In genomic region chr4:118981839-118982381, GRCh38 we compare ENCODE assay signal across 8 cellular contexts.
DNase-seq lines count a peak whose midpoint lies in the region; ATAC-seq lines count a peak whose summit lies in the region.

No MANE protein-coding gene starts in this region.

- no peak overlapping the region for H3K4me3 Mint-ChIP-seq in CD4-positive, CD25-positive, alpha-beta regulatory T cell
- no peak overlapping the region for H3K4me3 Mint-ChIP-seq in activated CD4-positive, alpha-beta T cell treated with anti-CD3 and anti-CD28 coated beads, Interleukin-2, amount 10 ng/mL, durations not matched to agents 24 days and 14 days
- no peak overlapping the region for H3K4me3 Mint-ChIP-seq in effector memory CD8-positive, alpha-beta T cell
- no peak overlapping the region for H3K4me3 Mint-ChIP-seq in stimulated activated memory B cell treated with anti-CD40 and anti-IgM and Interleukin-4, amounts not matched to agents 10 μg/mL and 1 μg/mL and 100 μg/mL, for 72 hours

- peak; percentile 30 to 58 (median 49) for DNase-seq in CD4-positive, CD25-positive, alpha-beta regulatory T cell
- DNase-seq in NCI-H345 treated with DMSO at 0.1 percent for 48 hours (lab: John Stamatoyannopoulos, UW; ENCODE audit: unreplicated experiment), result peak; percentile 39
- DNase-seq in activated CD4-positive, alpha-beta T cell treated with anti-CD3 and anti-CD28 coated beads, Interleukin-2, amount 10 ng/mL, durations not matched to agents 24 days and 14 days, result peak; percentile 84
- peak; percentile 30 to 52 (median 42) for DNase-seq in effector memory CD8-positive, alpha-beta T cell
- peak; percentile 74 for DNase-seq in midbrain (lab: John Stamatoyannopoulos, UW)

- no peaks in the 10 kb centered on the region for H3K4me1 Mint-ChIP-seq in CD4-positive, CD25-positive, alpha-beta regulatory T cell
- H3K4me1 Mint-ChIP-seq in activated CD4-positive, alpha-beta T cell treated with anti-CD3 and anti-CD28 coated beads, Interleukin-2, amount 10 ng/mL, durations not matched to agents 24 days and 14 days, result no peaks in the 10 kb centered on the region
- H3K4me1 Mint-ChIP-seq in effector memory CD8-positive, alpha-beta T cell (ENCODE audit: low read depth in 2 of 2), result no peaks in the 10 kb centered on the region
- no peaks in the 10 kb centered on the region for H3K4me1 Mint-ChIP-seq in stimulated activated memory B cell treated with anti-CD40 and anti-IgM and Interleukin-4, amounts not matched to agents 10 μg/mL and 1 μg/mL and 100 μg/mL, for 72 hours

- no peaks in the 10 kb centered on the region for H3K9me3 ChIP-seq in CD4-positive, CD25-positive, alpha-beta regulatory T cell (ENCODE audit: control insufficient read depth in 2 of 2, low read length in 2 of 2)

- peak; percentile 54 to 56 for ATAC-seq in CD4-positive, CD25-positive, alpha-beta regulatory T cell (ENCODE audit: low read depth in 2 of 2)
- peak; percentile 92 for ATAC-seq in GM18909 (IDR thresholded peaks at IDR 0.05; ENCODE audit: poor library complexity, unreplicated experiment)
- peak; percentile 76 for ATAC-seq in HG03108 (IDR thresholded peaks at IDR 0.05; ENCODE audit: unreplicated experiment)
- ATAC-seq in effector memory CD8-positive, alpha-beta T cell (replicated peaks), result peak; percentile 70
- ATAC-seq in stimulated activated memory B cell treated with anti-CD40 and anti-IgM and Interleukin-4, amounts not matched to agents 10 μg/mL and 1 μg/mL and 100 μg/mL, for 72 hours, result peak; percentile 61

- H3K9me3 Mint-ChIP-seq in CD4-positive, CD25-positive, alpha-beta regulatory T cell, result peaks cover 0 to 2% (median 0%) of the 10 kb centered on the region in 7 donors
- H3K9me3 Mint-ChIP-seq in activated CD4-positive, alpha-beta T cell treated with anti-CD3 and anti-CD28 coated beads, Interleukin-2, amount 10 ng/mL, durations not matched to agents 24 days and 14 days, result no peaks in the 10 kb centered on the region
- no peaks in the 10 kb centered on the region for H3K9me3 Mint-ChIP-seq in effector memory CD8-positive, alpha-beta T cell
- H3K9me3 Mint-ChIP-seq in stimulated activated memory B cell treated with anti-CD40 and anti-IgM and Interleukin-4, amounts not matched to agents 10 μg/mL and 1 μg/mL and 100 μg/mL, for 72 hours, result no peaks in the 10 kb centered on the region

- intact Hi-C loops in activated CD4-positive, alpha-beta T cell treated with anti-CD3 and anti-CD28 coated beads, Interleukin-2, amount 10 ng/mL, durations not matched to agents 24 days and 14 days (cut with micrococcal nuclease), result loop anchor here (1.0 to 2.0 kb wide), 4 partner anchors 61 to 1069 kb away; partner anchors contain the start of gene PDE5A

- H3K27me3 Mint-ChIP-seq in CD4-positive, CD25-positive, alpha-beta regulatory T cell, result peaks cover 19% of the 10 kb centered on the region
- peaks cover 14% of the 10 kb centered on the region for H3K27me3 Mint-ChIP-seq in activated CD4-positive, alpha-beta T cell treated with anti-CD3 and anti-CD28 coated beads, Interleukin-2, amount 10 ng/mL, durations not matched to agents 24 days and 14 days
- peaks cover 0 to 7% of the 10 kb centered on the region in 2 donors for H3K27me3 Mint-ChIP-seq in effector memory CD8-positive, alpha-beta T cell
- H3K27me3 Mint-ChIP-seq in stimulated activated memory B cell treated with anti-CD40 and anti-IgM and Interleukin-4, amounts not matched to agents 10 μg/mL and 1 μg/mL and 100 μg/mL, for 72 hours, result no peaks in the 10 kb centered on the region

- H3K36me3 Mint-ChIP-seq in CD4-positive, CD25-positive, alpha-beta regulatory T cell, result no peaks in the 10 kb centered on the region
- no peaks in the 10 kb centered on the region for H3K36me3 Mint-ChIP-seq in activated CD4-positive, alpha-beta T cell treated with anti-CD3 and anti-CD28 coated beads, Interleukin-2, amount 10 ng/mL, durations not matched to agents 24 days and 14 days (ENCODE audit: low read depth)
- H3K36me3 Mint-ChIP-seq in effector memory CD8-positive, alpha-beta T cell (ENCODE audit: insufficient read depth), result no peaks in the 10 kb centered on the region
- no peaks in the 10 kb centered on the region for H3K36me3 Mint-ChIP-seq in stimulated activated memory B cell treated with anti-CD40 and anti-IgM and Interleukin-4, amounts not matched to agents 10 μg/mL and 1 μg/mL and 100 μg/mL, for 72 hours

- no peak overlapping the region for H3K4me3 ChIP-seq in CD4-positive, CD25-positive, alpha-beta regulatory T cell (ENCODE audit: low read depth, low read length)

- H3K27me3 ChIP-seq in CD4-positive, CD25-positive, alpha-beta regulatory T cell (ENCODE audit: control insufficient read depth, insufficient read depth, low read length), result peaks cover 6% of the 10 kb centered on the region

- no peak overlapping the region for H3K27ac Mint-ChIP-seq in CD4-positive, CD25-positive, alpha-beta regulatory T cell
- no peak overlapping the region for H3K27ac Mint-ChIP-seq in activated CD4-positive, alpha-beta T cell treated with anti-CD3 and anti-CD28 coated beads, Interleukin-2, amount 10 ng/mL, durations not matched to agents 24 days and 14 days
- no peak overlapping the region for H3K27ac Mint-ChIP-seq in effector memory CD8-positive, alpha-beta T cell
- H3K27ac Mint-ChIP-seq in stimulated activated memory B cell treated with anti-CD40 and anti-IgM and Interleukin-4, amounts not matched to agents 10 μg/mL and 1 μg/mL and 100 μg/mL, for 72 hours, result no peak overlapping the region

- H3K4me1 ChIP-seq in CD4-positive, CD25-positive, alpha-beta regulatory T cell (ENCODE audit: control insufficient read depth, insufficient read depth, low read length, poor library complexity, severe bottlenecking), result no peaks in the 10 kb centered on the region

- no peaks in the 10 kb centered on the region for H3K36me3 ChIP-seq in CD4-positive, CD25-positive, alpha-beta regulatory T cell (ENCODE audit: control insufficient read depth, insufficient read depth, low read length)

- no peak overlapping the region for H3K27ac ChIP-seq in CD4-positive, CD25-positive, alpha-beta regulatory T cell (ENCODE audit: insufficient read depth, low read length, poor library complexity, severe bottlenecking)
